2 cellular contexts compared by ENCODE assay signal in the genomic region with DNA sequence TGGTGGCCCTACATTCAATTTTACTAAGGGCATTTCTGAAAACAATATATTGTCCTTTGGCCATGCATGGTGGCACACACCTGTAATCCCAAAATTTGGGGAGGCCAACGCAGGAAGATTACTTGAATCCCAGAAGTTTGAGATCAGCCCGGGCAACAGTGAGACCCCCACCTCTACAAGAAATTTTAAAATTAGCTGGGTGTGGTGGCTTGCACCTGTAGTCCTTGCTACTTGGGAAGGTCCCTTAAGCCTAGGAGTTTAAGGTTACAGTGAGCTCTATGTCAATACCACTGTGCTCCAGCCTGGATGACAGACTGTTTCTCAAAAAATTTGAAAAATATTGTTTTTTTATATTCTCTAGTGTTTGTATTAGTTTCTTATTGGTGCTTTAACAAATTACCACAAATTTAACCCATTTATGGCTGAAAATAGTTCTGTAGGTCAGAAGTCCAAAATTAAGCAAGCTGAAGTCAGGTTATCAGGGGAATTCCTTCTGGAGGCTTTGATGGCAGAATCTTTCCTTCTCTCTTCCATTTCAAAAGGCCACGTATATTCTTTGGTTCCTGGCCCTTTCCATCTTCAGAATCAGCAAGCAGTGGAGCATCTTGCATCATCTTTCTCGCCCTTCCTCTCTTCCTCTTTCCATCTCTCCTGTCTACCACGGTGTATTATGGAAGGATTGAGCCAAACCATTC.
TF ChIP-seq lines count a peak whose summit lies in the region.

No MANE protein-coding gene starts in this region.

TF ChIP-seq in GM12891, 5 proteins besides CTCF, POLR2A, EP300 and RAD21 (continued from another document):
- no peak; the same call in 1 of the 2 replicates for TF ChIP-seq POLR2AphosphoS5 (IDR thresholded peaks at IDR 0.05; ENCODE audit: low read depth, low read length)

TF ChIP-seq in GM12878, 131 proteins besides CTCF, POLR2A, EP300 and RAD21 (continued from another document):
- no peak for TF ChIP-seq REST (IDR thresholded peaks at IDR 0.05; ENCODE audit: low read depth, low read length)
- no peak for TF ChIP-seq E2F4 (IDR thresholded peaks at IDR 0.05; ENCODE audit: low read depth, low read length)
- TF ChIP-seq CHD4 (IDR thresholded peaks at IDR 0.05), result no peak
